ENCODE assay signal across 8 cellular contexts in the genomic region with DNA sequence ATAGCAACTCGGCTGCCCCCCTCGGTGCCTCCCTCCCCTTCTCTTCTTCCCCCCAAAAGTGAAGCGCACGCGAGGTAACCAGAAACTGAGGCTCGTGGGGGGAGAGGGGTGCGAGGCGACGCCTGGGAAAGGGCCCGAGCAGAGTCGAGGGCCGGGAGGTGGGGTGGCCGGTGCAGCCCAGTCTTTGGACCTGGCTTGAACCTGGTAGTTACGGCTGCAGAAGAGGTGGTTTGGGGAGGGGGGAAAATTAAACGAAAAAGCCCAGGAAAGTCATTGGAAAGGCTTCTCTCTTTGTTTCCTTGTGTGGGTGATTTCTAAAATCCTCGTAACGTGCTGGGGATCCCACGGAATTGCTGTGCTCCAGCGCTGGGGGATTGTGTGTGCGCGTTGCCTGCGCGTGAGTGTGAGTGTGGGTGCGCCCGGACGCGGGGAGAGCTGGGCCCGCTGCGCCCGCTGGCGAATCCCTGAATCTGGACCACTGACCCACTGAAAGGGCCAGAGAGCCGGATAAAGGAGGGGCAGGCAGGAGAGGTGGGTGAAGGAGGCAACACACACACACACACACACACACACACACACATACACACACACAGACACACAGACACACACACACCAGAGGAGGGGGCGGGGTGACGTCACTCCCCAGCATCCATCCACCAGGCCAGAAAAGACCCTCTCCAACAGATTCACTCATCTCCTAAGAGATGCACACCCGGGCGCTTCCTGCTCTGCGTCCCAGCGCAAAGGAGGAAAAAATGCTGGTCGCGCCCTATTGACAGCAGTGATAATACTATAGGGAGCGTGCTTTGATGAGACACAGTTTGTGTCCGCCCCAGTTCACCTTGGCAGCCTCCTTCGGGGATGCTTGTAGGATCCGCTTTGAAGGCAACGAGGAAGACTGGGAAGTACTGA.
A peak's percentile ranks its signal among the peaks of the same experiment; 100 is the strongest.
DNase-seq lines count a peak whose midpoint lies in the region; ATAC-seq and TF ChIP-seq lines count a peak whose summit lies in the region.

No MANE protein-coding gene starts in this region.

- H3K27me3 ChIP-seq in DND-41 (ENCODE audit: insufficient read depth, low read length, poor library complexity) (no peaks in the 10 kb centered on the region), rectal smooth muscle tissue (ENCODE audit: control insufficient read depth, insufficient read depth, low read length) (no peaks in the 10 kb centered on the region)

- intact Hi-C loops in activated T-helper 1 cell treated with anti-CD3 and anti-CD28 coated beads, Interleukin-12 subunit alpha, Interleukin-12 subunit beta, Interleukin-2, Interleukin-4 antibody, amounts not matched to agents 30 ng/mL and 10 ng/mL and 1 ng/mL, durations not matched to agents 14 hours and 24 hours and 36 hours (cut with micrococcal nuclease): no loop called here
- intact Hi-C loops in left ventricle myocardium superior (cut with micrococcal nuclease): no loop called here

- H3K79me2 ChIP-seq in DND-41 (ENCODE audit: insufficient read depth, low read length): peaks cover 13% of the 10 kb centered on the region

- peak overlapping the region; percentile 75 for H3K4me2 ChIP-seq in DND-41 (ENCODE audit: insufficient read depth, low read length)

- peaks cover 34% of the 10 kb centered on the region for H3K4me1 ChIP-seq in DND-41 (ENCODE audit: insufficient read depth, low read length)
- no peaks in the 10 kb centered on the region for H3K4me1 ChIP-seq in rectal smooth muscle tissue (ENCODE audit: control insufficient read depth, insufficient read depth, low read length)

- H3K9me3 Mint-ChIP-seq in activated T-helper 1 cell treated with anti-CD3 and anti-CD28 coated beads, Interleukin-12 subunit alpha, Interleukin-12 subunit beta, Interleukin-2, Interleukin-4 antibody, amounts not matched to agents 30 ng/mL and 10 ng/mL and 1 ng/mL, durations not matched to agents 14 hours and 24 hours and 36 hours: no peaks in the 10 kb centered on the region

- TF ChIP-seq CTCF in DND-41 (IDR thresholded peaks at IDR 0.05; ENCODE audit: borderline replicate concordance, extremely low read depth, low read length, poor library complexity, severe bottlenecking): no peak

- no peak overlapping the region for H3K27ac Mint-ChIP-seq in activated T-helper 1 cell treated with anti-CD3 and anti-CD28 coated beads, Interleukin-12 subunit alpha, Interleukin-12 subunit beta, Interleukin-2, Interleukin-4 antibody, amounts not matched to agents 30 ng/mL and 10 ng/mL and 1 ng/mL, durations not matched to agents 14 hours and 24 hours and 36 hours

- DNase-seq in DND-41 (no peak), left ventricle myocardium superior (peak; percentile 28), D341Med (ENCODE audit: low spot score) (no peak), activated gamma-delta T cell treated with Interleukin-2 at 50 U/mL for 16 hours (no peak)
- DNase-seq in activated T-helper 1 cell treated with anti-CD3 and anti-CD28 coated beads, Interleukin-12 subunit alpha, Interleukin-12 subunit beta, Interleukin-2, Interleukin-4 antibody, amounts not matched to agents 30 ng/mL and 10 ng/mL and 1 ng/mL, durations not matched to agents 14 hours and 24 hours and 36 hours (ENCODE audit: low spot score): no peak

- H3K9me3 ChIP-seq in DND-41 (ENCODE audit: insufficient read depth, low read length, severe bottlenecking): no peaks in the 10 kb centered on the region

- H3K36me3 Mint-ChIP-seq in activated T-helper 1 cell treated with anti-CD3 and anti-CD28 coated beads, Interleukin-12 subunit alpha, Interleukin-12 subunit beta, Interleukin-2, Interleukin-4 antibody, amounts not matched to agents 30 ng/mL and 10 ng/mL and 1 ng/mL, durations not matched to agents 14 hours and 24 hours and 36 hours (ENCODE audit: low read depth): no peaks in the 10 kb centered on the region

- H3K27ac ChIP-seq in DND-41 (ENCODE audit: low read length) (peak overlapping the region; percentile 63; the same call in 1 of the 2 replicates), rectal smooth muscle tissue (ENCODE audit: low read depth, low read length) (no peak overlapping the region)

- H3K36me3 ChIP-seq in DND-41 (ENCODE audit: insufficient read depth, low read length) (no peaks in the 10 kb centered on the region), rectal smooth muscle tissue (ENCODE audit: control insufficient read depth, insufficient read depth, low read length) (no peaks in the 10 kb centered on the region)

- H2AFZ ChIP-seq in DND-41 (ENCODE audit: low read depth, low read length): peak overlapping the region; percentile 98

- H3K4me3 Mint-ChIP-seq in activated T-helper 1 cell treated with anti-CD3 and anti-CD28 coated beads, Interleukin-12 subunit alpha, Interleukin-12 subunit beta, Interleukin-2, Interleukin-4 antibody, amounts not matched to agents 30 ng/mL and 10 ng/mL and 1 ng/mL, durations not matched to agents 14 hours and 24 hours and 36 hours: peak overlapping the region; percentile 65

- H3K4me3 ChIP-seq in DND-41 (ENCODE audit: low read depth in 1 of 2, low read length in 2 of 2): peak overlapping the region; percentile 95 to 97
- peak overlapping the region; percentile 69 for H3K4me3 ChIP-seq in rectal smooth muscle tissue (ENCODE audit: low read length)

- H3K4me1 Mint-ChIP-seq in activated T-helper 1 cell treated with anti-CD3 and anti-CD28 coated beads, Interleukin-12 subunit alpha, Interleukin-12 subunit beta, Interleukin-2, Interleukin-4 antibody, amounts not matched to agents 30 ng/mL and 10 ng/mL and 1 ng/mL, durations not matched to agents 14 hours and 24 hours and 36 hours (ENCODE audit: low read depth): no peaks in the 10 kb centered on the region

- H3K27me3 Mint-ChIP-seq in activated T-helper 1 cell treated with anti-CD3 and anti-CD28 coated beads, Interleukin-12 subunit alpha, Interleukin-12 subunit beta, Interleukin-2, Interleukin-4 antibody, amounts not matched to agents 30 ng/mL and 10 ng/mL and 1 ng/mL, durations not matched to agents 14 hours and 24 hours and 36 hours (ENCODE audit: insufficient read depth): peaks cover 46% of the 10 kb centered on the region

- no peaks in the 10 kb centered on the region; the same call in 1 of the 2 replicates for H4K20me1 ChIP-seq in DND-41 (ENCODE audit: insufficient read depth, low read length)

- peak overlapping the region; percentile 80 for H3K9ac ChIP-seq in DND-41 (ENCODE audit: low read depth, low read length)
- H3K9ac ChIP-seq in rectal smooth muscle tissue (ENCODE audit: low read length): no peak overlapping the region

- ATAC-seq in DND-41 (ENCODE audit: insufficient read depth, low read depth) (no peak), left ventricle myocardium superior (peak; percentile 35), GM21529 (IDR thresholded peaks at IDR 0.05; ENCODE audit: unreplicated experiment) (no peak), HG02642 (IDR thresholded peaks at IDR 0.05; ENCODE audit: poor library complexity, unreplicated experiment) (no peak)
